26 cellular contexts compared by ENCODE assay signal in the genomic region with DNA sequence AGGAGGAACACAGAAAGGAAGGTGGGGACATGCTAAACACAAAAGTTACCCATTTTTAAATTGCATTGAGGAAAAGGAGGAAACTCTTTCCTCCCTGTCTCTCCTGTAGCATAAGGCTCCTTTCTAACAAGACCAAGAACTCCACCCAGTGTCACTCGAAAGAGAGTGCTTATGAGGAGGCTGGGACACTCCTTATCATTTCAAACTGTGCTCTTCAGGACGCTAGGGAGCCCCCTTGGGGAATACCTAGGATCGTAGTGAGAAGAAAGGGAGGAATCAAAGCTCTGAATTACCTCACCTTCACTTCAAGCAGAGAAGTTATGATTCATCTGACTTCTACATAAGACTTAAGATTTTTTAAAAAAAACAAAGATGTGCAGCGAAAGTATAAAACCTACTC.
"Had no signal": no experiment of that assay in that cellular context is flagged by ENCODE, and none has a peak within 500 bp of the region (broad histone marks: within the 10 kb centered on the region; RNA-seq: fewer than 3 reads in every experiment).

No MANE protein-coding gene starts in this region.

- H3K27me3 Mint-ChIP-seq: activated CD4-positive, alpha-beta memory T cell treated with anti-CD3 and anti-CD28 coated beads, Interleukin-2, amount 10 ng/mL, durations not matched to agents 7 days and 5 days; activated CD4-positive, alpha-beta T cell treated with anti-CD3 and anti-CD28 coated beads, Interleukin-2, amount 10 ng/mL, durations not matched to agents 7 days and 5 days; activated naive CD4-positive, alpha-beta T cell treated with anti-CD3 and anti-CD28 coated beads, Interleukin-2, amount 10 ng/mL, durations not matched to agents 7 days and 5 days; activated naive CD8-positive, alpha-beta T cell treated with anti-CD3 and anti-CD28 coated beads, Interleukin-2, amount 10 ng/mL, durations not matched to agents 7 days and 5 days; T-helper 17 cell; type B pancreatic cell had no signal

- H3K4me3 Mint-ChIP-seq: activated CD4-positive, alpha-beta memory T cell treated with anti-CD3 and anti-CD28 coated beads, Interleukin-2, amount 10 ng/mL, durations not matched to agents 7 days and 5 days; activated CD4-positive, alpha-beta T cell treated with anti-CD3 and anti-CD28 coated beads, Interleukin-2, amount 10 ng/mL, durations not matched to agents 7 days and 5 days; activated naive CD4-positive, alpha-beta T cell treated with anti-CD3 and anti-CD28 coated beads, Interleukin-2, amount 10 ng/mL, durations not matched to agents 7 days and 5 days; activated naive CD8-positive, alpha-beta T cell treated with anti-CD3 and anti-CD28 coated beads, Interleukin-2, amount 10 ng/mL, durations not matched to agents 7 days and 5 days; activated T-cell treated with anti-CD3 and anti-CD28 coated beads, Interleukin-2, amount 50 U/mL, for 24 hours; nephron; T-helper 17 cell; type B pancreatic cell had no signal

- H3K27ac ChIP-seq: ascending aorta, brain microvascular endothelial cell, coronary artery, esophagus muscularis mucosa, foreskin keratinocyte, heart left ventricle, neutrophil, right lobe of liver, thoracic aorta, vagina had no signal

- H3K27ac Mint-ChIP-seq: activated CD4-positive, alpha-beta memory T cell treated with anti-CD3 and anti-CD28 coated beads, Interleukin-2, amount 10 ng/mL, durations not matched to agents 7 days and 5 days; activated CD4-positive, alpha-beta T cell treated with anti-CD3 and anti-CD28 coated beads, Interleukin-2, amount 10 ng/mL, durations not matched to agents 7 days and 5 days; activated naive CD4-positive, alpha-beta T cell treated with anti-CD3 and anti-CD28 coated beads, Interleukin-2, amount 10 ng/mL, durations not matched to agents 7 days and 5 days; activated naive CD8-positive, alpha-beta T cell treated with anti-CD3 and anti-CD28 coated beads, Interleukin-2, amount 10 ng/mL, durations not matched to agents 7 days and 5 days; activated T-cell treated with anti-CD3 and anti-CD28 coated beads, Interleukin-2, amount 50 U/mL, for 24 hours; nephron; T-helper 17 cell; type B pancreatic cell had no signal

- H3K4me1 ChIP-seq: ascending aorta, esophagus muscularis mucosa, foreskin keratinocyte, heart left ventricle, right lobe of liver, vagina had no signal

- H3K4me1 Mint-ChIP-seq: activated CD4-positive, alpha-beta memory T cell treated with anti-CD3 and anti-CD28 coated beads, Interleukin-2, amount 10 ng/mL, durations not matched to agents 7 days and 5 days; activated CD4-positive, alpha-beta T cell treated with anti-CD3 and anti-CD28 coated beads, Interleukin-2, amount 10 ng/mL, durations not matched to agents 7 days and 5 days; activated naive CD4-positive, alpha-beta T cell treated with anti-CD3 and anti-CD28 coated beads, Interleukin-2, amount 10 ng/mL, durations not matched to agents 7 days and 5 days; activated naive CD8-positive, alpha-beta T cell treated with anti-CD3 and anti-CD28 coated beads, Interleukin-2, amount 10 ng/mL, durations not matched to agents 7 days and 5 days; nephron; T-helper 17 cell had no signal

- DNase-seq: activated CD4-positive, alpha-beta memory T cell treated with anti-CD3 and anti-CD28 coated beads, Interleukin-2, amount 10 ng/mL, durations not matched to agents 7 days and 5 days; activated CD4-positive, alpha-beta T cell treated with anti-CD3 and anti-CD28 coated beads for 1 hour; activated CD4-positive, alpha-beta T cell treated with anti-CD3 and anti-CD28 coated beads, Interleukin-2, amount 10 ng/mL, durations not matched to agents 7 days and 5 days; activated CD8-positive, alpha-beta memory T cell treated with anti-CD3 and anti-CD28 coated beads, Interleukin-2, amount 50 U/mL, for 48 hours; activated gamma-delta T cell; activated naive CD4-positive, alpha-beta T cell treated with anti-CD3 and anti-CD28 coated beads, Interleukin-2, amount 10 ng/mL, durations not matched to agents 7 days and 5 days; activated naive CD8-positive, alpha-beta T cell treated with anti-CD3 and anti-CD28 coated beads, Interleukin-2, amount 10 ng/mL, durations not matched to agents 7 days and 5 days; activated T-cell treated with anti-CD3 and anti-CD28 coated beads, Interleukin-2, amount 50 U/mL, for 24 hours; brain microvascular endothelial cell; foreskin keratinocyte; heart left ventricle; islet precursor cell; left ventricle myocardium superior; right lobe of liver; stimulated activated CD4-positive, alpha-beta T cell treated with anti-CD3 and anti-CD28 coated beads, Interleukin-2, amount 100 ng/mL, for 48 hours; stimulated activated naive CD8-positive, alpha-beta T cell treated with anti-CD3 and anti-CD28 coated beads, Interleukin-15, Interleukin-2, amounts not matched to agents 100 U/mL and 50 U/mL, for 24 hours; T-helper 17 cell; T1000 had no signal

- H3K4me3 ChIP-seq: ascending aorta, coronary artery, esophagus muscularis mucosa, heart left ventricle, right lobe of liver, thoracic aorta, vagina had no signal

- H3K27me3 ChIP-seq: ascending aorta, brain microvascular endothelial cell, esophagus muscularis mucosa, foreskin keratinocyte, heart left ventricle, neutrophil, right lobe of liver, vagina had no signal

- H3K36me3 ChIP-seq: ascending aorta, brain microvascular endothelial cell, esophagus muscularis mucosa, heart left ventricle, neutrophil, right lobe of liver, thoracic aorta, vagina had no signal

- H3K9me3 Mint-ChIP-seq: activated CD4-positive, alpha-beta memory T cell treated with anti-CD3 and anti-CD28 coated beads, Interleukin-2, amount 10 ng/mL, durations not matched to agents 7 days and 5 days; activated CD4-positive, alpha-beta T cell treated with anti-CD3 and anti-CD28 coated beads, Interleukin-2, amount 10 ng/mL, durations not matched to agents 7 days and 5 days; activated naive CD4-positive, alpha-beta T cell treated with anti-CD3 and anti-CD28 coated beads, Interleukin-2, amount 10 ng/mL, durations not matched to agents 7 days and 5 days; activated naive CD8-positive, alpha-beta T cell treated with anti-CD3 and anti-CD28 coated beads, Interleukin-2, amount 10 ng/mL, durations not matched to agents 7 days and 5 days; type B pancreatic cell had no signal

- H3K36me3 Mint-ChIP-seq: activated naive CD4-positive, alpha-beta T cell treated with anti-CD3 and anti-CD28 coated beads, Interleukin-2, amount 10 ng/mL, durations not matched to agents 7 days and 5 days; activated naive CD8-positive, alpha-beta T cell treated with anti-CD3 and anti-CD28 coated beads, Interleukin-2, amount 10 ng/mL, durations not matched to agents 7 days and 5 days; type B pancreatic cell had no signal

- H3K9me3 ChIP-seq: ascending aorta, esophagus muscularis mucosa, neutrophil, right lobe of liver, thoracic aorta, vagina had no signal
